8 cellular contexts compared by ENCODE assay signal in the genomic region with DNA sequence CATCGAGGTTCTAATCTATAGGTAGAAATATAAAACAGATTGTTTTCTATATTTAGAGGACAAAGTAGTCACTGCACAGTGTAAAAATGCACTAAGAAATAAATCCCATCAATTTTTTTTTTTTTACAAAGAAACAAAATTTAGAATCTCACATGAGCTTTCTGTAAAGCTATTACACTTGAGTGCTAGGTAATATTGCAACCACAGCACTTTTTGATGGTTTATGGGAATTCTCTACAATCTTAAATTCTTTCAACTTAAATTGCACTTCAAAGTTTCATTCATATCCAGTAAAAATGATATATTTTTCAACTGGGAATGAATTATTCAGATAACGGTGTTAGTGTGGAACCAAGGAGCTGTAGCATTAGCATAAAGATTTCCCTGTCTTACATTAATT.
"Had no signal": no experiment of that assay in that cellular context is flagged by ENCODE, and none has a peak within 500 bp of the region (broad histone marks: within the 10 kb centered on the region; RNA-seq: fewer than 3 reads in every experiment).

No MANE protein-coding gene starts in this region.

- H3K9ac ChIP-seq: KMS-11 had no signal

- H3K27ac ChIP-seq: KMS-11 had no signal

- ATAC-seq: GM23338 had no signal

- DNase-seq: H9, HCEC 1CT, KBM-7 had no signal

- H2AFZ ChIP-seq: GM23338 had no signal

- H3K4me2 ChIP-seq: GM23338, KMS-11 had no signal

- FAIRE-seq: H1, H54, HTR-8/SVneo had no signal

- H3K4me3 ChIP-seq: GM23338 had no signal
